8 cellular contexts compared by ENCODE assay signal in genomic region chr9:129487307-129487657, GRCh38.
DNase-seq lines count a peak whose midpoint lies in the region; ATAC-seq and TF ChIP-seq lines count a peak whose summit lies in the region.

No MANE protein-coding gene starts in this region.

- CTCF ChIA-PET in CD4-positive, alpha-beta T cell (lab: Charles Lee) = no interaction called here
- CTCF ChIA-PET in T-cell (lab: Charles Lee) = no interaction called here

- peaks cover 5% of the 10 kb centered on the region for H3K27me3 Mint-ChIP-seq in CD4-positive, alpha-beta T cell
- peaks cover 0 to 1% of the 10 kb centered on the region in 2 donors for H3K27me3 Mint-ChIP-seq in T-cell
- no peaks in the 10 kb centered on the region for H3K27me3 Mint-ChIP-seq in progenitor cell of endocrine pancreas

- no peaks in the 10 kb centered on the region for H3K9me3 ChIP-seq in CD4-positive, alpha-beta T cell (ENCODE audit: control insufficient read depth, low read length)
- H3K9me3 ChIP-seq in esophagus squamous epithelium = no peaks in the 10 kb centered on the region

- no peaks in the 10 kb centered on the region for H3K9me3 Mint-ChIP-seq in CD4-positive, alpha-beta T cell
- no peaks in the 10 kb centered on the region for H3K9me3 Mint-ChIP-seq in T-cell
- no peaks in the 10 kb centered on the region for H3K9me3 Mint-ChIP-seq in progenitor cell of endocrine pancreas (ENCODE audit: low read depth)

- no peak for TF ChIP-seq POLR2A in esophagus squamous epithelium (IDR thresholded peaks at IDR 0.05)

- H3K27ac ChIP-seq in CD4-positive, alpha-beta T cell (ENCODE audit: low read depth, low read length) = peak overlapping the region; percentile 77
- H3K27ac ChIP-seq in esophagus squamous epithelium = peak overlapping the region; percentile 97 to 100 (median 98)

- peaks cover 10% of the 10 kb centered on the region for H3K36me3 Mint-ChIP-seq in CD4-positive, alpha-beta T cell (ENCODE audit: low read depth)
- H3K36me3 Mint-ChIP-seq in T-cell (no peaks in the 10 kb centered on the region), progenitor cell of endocrine pancreas (ENCODE audit: insufficient read depth) (no peaks in the 10 kb centered on the region)

- H3K4me1 ChIP-seq in esophagus squamous epithelium = peaks cover 74 to 98% (median 75%) of the 10 kb centered on the region in 3 donors

- no peak for DNase-seq in CD4-positive, alpha-beta T cell
- no peak for DNase-seq in T-cell
- no peak for DNase-seq in esophagus squamous epithelium (lab: John Stamatoyannopoulos, UW)
- no peak for DNase-seq in progenitor cell of endocrine pancreas (ENCODE audit: low spot score, unreplicated experiment)
- no peak for DNase-seq in stimulated activated naive CD4-positive, alpha-beta T cell (lab: John Stamatoyannopoulos, UW)
- DNase-seq in RPMI8226 = no peak
- DNase-seq in NCI-H128 (lab: John Stamatoyannopoulos, UW; ENCODE audit: unreplicated experiment) = no peak
- DNase-seq in Ammon's horn (ENCODE audit: low spot score) = no peak

- WGBS in esophagus squamous epithelium, 2 donors = 17% methylated on average over 2 of the region's 3 CpGs; no CpG with 5 or more reads in 1 of the 2 donors

- no peak for TF ChIP-seq CTCF in CD4-positive, alpha-beta T cell (IDR thresholded peaks at IDR 0.05)
- no peak for TF ChIP-seq CTCF in esophagus squamous epithelium (IDR thresholded peaks at IDR 0.05)
- no peak for TF ChIP-seq CTCF in progenitor cell of endocrine pancreas (IDR thresholded peaks at IDR 0.05; ENCODE audit: unreplicated experiment)

- peak overlapping the region; percentile 83 for H3K4me3 Mint-ChIP-seq in CD4-positive, alpha-beta T cell
- H3K4me3 Mint-ChIP-seq in T-cell = peak overlapping the region; percentile 67 to 87 (median 80)
- H3K4me3 Mint-ChIP-seq in progenitor cell of endocrine pancreas (ENCODE audit: low read depth) = peak overlapping the region; percentile 50

- peaks cover 61% of the 10 kb centered on the region for H3K4me1 Mint-ChIP-seq in CD4-positive, alpha-beta T cell (ENCODE audit: low read depth)
- peaks cover 58 to 77% (median 77%) of the 10 kb centered on the region in 3 donors for H3K4me1 Mint-ChIP-seq in T-cell
- peaks cover 47% of the 10 kb centered on the region for H3K4me1 Mint-ChIP-seq in progenitor cell of endocrine pancreas (ENCODE audit: low read depth)

- H3K36me3 ChIP-seq in esophagus squamous epithelium = peaks cover 0 to 3% (median 0%) of the 10 kb centered on the region in 3 donors

- intact Hi-C loops in CD4-positive, alpha-beta T cell (cut with DNase I, micrococcal nuclease) = loop anchor here (2.0 to 10.0 kb wide), 4 partner anchors 26 to 315 kb away; no protein-coding TSS in a partner anchor
- intact Hi-C loops in esophagus squamous epithelium (cut with DNase I) = loop anchor here (10.0 kb wide), 1 partner anchor 342 kb away; no protein-coding TSS in a partner anchor

- POLR2A ChIA-PET in CD4-positive, alpha-beta T cell (lab: Charles Lee) = no interaction called here
- POLR2A ChIA-PET in T-cell (lab: Charles Lee) = no interaction called here

- H3K4me3 ChIP-seq in esophagus squamous epithelium = peak overlapping the region in 1 of 4 donors; percentile 68

- no peak for ATAC-seq in CD4-positive, alpha-beta T cell (ENCODE audit: poor library complexity)
- ATAC-seq in T-cell (replicated peaks in 1 of 4) = no peak

- H3K27ac Mint-ChIP-seq in CD4-positive, alpha-beta T cell = peak overlapping the region; percentile 94
- H3K27ac Mint-ChIP-seq in T-cell = peak overlapping the region; percentile 98 to 99
- H3K27ac Mint-ChIP-seq in progenitor cell of endocrine pancreas = peak overlapping the region; percentile 93

- no peaks in the 10 kb centered on the region for H3K27me3 ChIP-seq in CD4-positive, alpha-beta T cell (ENCODE audit: control insufficient read depth, insufficient read depth, low read length)
- H3K27me3 ChIP-seq in esophagus squamous epithelium = no peaks in the 10 kb centered on the region
